Comparison of ENCODE assay signal across 8 cellular contexts in the genomic region with DNA sequence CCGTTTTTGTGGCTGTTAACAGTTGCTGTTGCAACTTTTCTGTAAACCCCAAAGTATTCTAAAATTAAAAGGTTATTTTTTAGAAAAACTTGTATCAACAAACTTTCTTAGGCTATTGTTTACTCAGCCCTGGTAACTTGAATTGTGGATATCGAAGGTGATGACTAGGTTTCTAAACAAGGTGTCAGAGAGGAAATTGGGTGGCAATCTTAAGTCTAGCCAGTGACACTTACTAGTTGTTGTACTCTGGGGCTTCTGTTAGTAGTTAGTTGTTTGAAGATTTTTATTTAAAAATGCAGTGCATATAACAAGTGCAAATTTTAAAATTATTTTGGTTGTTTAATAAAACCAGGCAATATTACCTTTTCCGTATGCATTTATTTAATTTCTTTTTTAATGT. TPM values are rescaled to one million over a fixed set of nuclear protein-coding genes. Genes with fewer than 3 reads are reported as not detected.
A peak's percentile ranks its signal among the peaks of the same experiment; 100 is the strongest.
DNase-seq lines count a peak whose midpoint lies in the region; ATAC-seq, FAIRE-seq and TF ChIP-seq lines count a peak whose summit lies in the region.

No MANE protein-coding gene starts in this region.

- no peaks in the 10 kb centered on the region for H3K9me3 Mint-ChIP-seq in stimulated activated naive CD8-positive, alpha-beta T cell treated with anti-CD3 and anti-CD28 coated beads, Interleukin-15, Interleukin-2, amounts not matched to agents 100 ng/mL and 50 ng/mL, for 24 hours
- no peaks in the 10 kb centered on the region for H3K9me3 Mint-ChIP-seq in T-helper 1 cell treated with Interleukin-12 subunit alpha and Interleukin-12 subunit beta and Interleukin-4 antibody, amounts not matched to agents 30 μg/mL and 1 μg/mL, for 36 hours

- intact Hi-C loops in posterior cingulate gyrus (cut with DNase I) (loop anchor here (10.0 kb wide), 1 partner anchor 251 kb away; the partner anchor contains the start of gene EXOC6), heart right ventricle (cut with DNase I) (loop anchor here in 3 of 10 donors (10.0 kb wide), 3 partner anchors 251 to 291 kb away; partner anchors contain the start of gene EXOC6 (in 1 of the 3))

- H3K4me1 ChIP-seq in heart right ventricle = peaks cover 0 to 49% (median 16%) of the 10 kb centered on the region in 9 donors

- H3K4me3 ChIP-seq in fibroblast of villous mesenchyme (ENCODE audit: low read depth, low read length) (peak overlapping the region; percentile 88), heart right ventricle (peak overlapping the region in 1 of 10 donors; percentile 86)

- H3K27ac ChIP-seq in heart right ventricle = peak overlapping the region in 1 of 10 donors; percentile 96

- no peaks in the 10 kb centered on the region for H3K27me3 ChIP-seq in heart right ventricle

- no peak for TF ChIP-seq CTCF in fibroblast of villous mesenchyme (IDR thresholded peaks at IDR 0.05; ENCODE audit: insufficient read depth, low read depth, low read length)
- TF ChIP-seq CTCF in D721Med (IDR thresholded peaks at IDR 0.05; ENCODE audit: insufficient read depth, missing control alignments) = no peak
- TF ChIP-seq CTCF in heart right ventricle (IDR thresholded peaks at IDR 0.05) = no peak

- no peak for DNase-seq in stimulated activated naive CD8-positive, alpha-beta T cell treated with anti-CD3 and anti-CD28 coated beads, Interleukin-15, Interleukin-2, amounts not matched to agents 100 U/mL and 50 U/mL, for 24 hours
- peak; percentile 16 for DNase-seq in fibroblast of villous mesenchyme (ENCODE audit: low read depth)
- DNase-seq in posterior cingulate gyrus = no peak
- DNase-seq in D721Med (ENCODE audit: insufficient read length, low spot score) = no peak
- no peak for DNase-seq in heart right ventricle

- H3K27ac Mint-ChIP-seq in stimulated activated naive CD8-positive, alpha-beta T cell treated with anti-CD3 and anti-CD28 coated beads, Interleukin-15, Interleukin-2, amounts not matched to agents 100 ng/mL and 50 ng/mL, for 24 hours = peak overlapping the region; percentile 45
- peak overlapping the region; percentile 98 for H3K27ac Mint-ChIP-seq in T-helper 1 cell treated with Interleukin-12 subunit alpha and Interleukin-12 subunit beta and Interleukin-4 antibody, amounts not matched to agents 30 μg/mL and 1 μg/mL, for 36 hours

- H3K36me3 ChIP-seq in heart right ventricle = no peaks in the 10 kb centered on the region

- peak overlapping the region; percentile 90 for H3K4me3 Mint-ChIP-seq in stimulated activated naive CD8-positive, alpha-beta T cell treated with anti-CD3 and anti-CD28 coated beads, Interleukin-15, Interleukin-2, amounts not matched to agents 100 ng/mL and 50 ng/mL, for 24 hours
- peak overlapping the region; percentile 90 for H3K4me3 Mint-ChIP-seq in T-helper 1 cell treated with Interleukin-12 subunit alpha and Interleukin-12 subunit beta and Interleukin-4 antibody, amounts not matched to agents 30 μg/mL and 1 μg/mL, for 36 hours

- H3K27me3 Mint-ChIP-seq in stimulated activated naive CD8-positive, alpha-beta T cell treated with anti-CD3 and anti-CD28 coated beads, Interleukin-15, Interleukin-2, amounts not matched to agents 100 ng/mL and 50 ng/mL, for 24 hours = no peaks in the 10 kb centered on the region
- H3K27me3 Mint-ChIP-seq in T-helper 1 cell treated with Interleukin-12 subunit alpha and Interleukin-12 subunit beta and Interleukin-4 antibody, amounts not matched to agents 30 μg/mL and 1 μg/mL, for 36 hours (ENCODE audit: low read depth) = no peaks in the 10 kb centered on the region

- no peak for FAIRE-seq in D721Med (lab: Jason Lieb, UNC)

- 26 to 29% methylated on average over 3 of the region's 3 CpGs for WGBS in heart right ventricle, 2 donors

- peaks cover 27% of the 10 kb centered on the region for H3K36me3 Mint-ChIP-seq in stimulated activated naive CD8-positive, alpha-beta T cell treated with anti-CD3 and anti-CD28 coated beads, Interleukin-15, Interleukin-2, amounts not matched to agents 100 ng/mL and 50 ng/mL, for 24 hours (ENCODE audit: low read depth)
- H3K36me3 Mint-ChIP-seq in T-helper 1 cell treated with Interleukin-12 subunit alpha and Interleukin-12 subunit beta and Interleukin-4 antibody, amounts not matched to agents 30 μg/mL and 1 μg/mL, for 36 hours (ENCODE audit: low read depth) = peaks cover 8% of the 10 kb centered on the region

- no peak for ATAC-seq in stimulated activated naive CD8-positive, alpha-beta T cell treated with anti-CD3 and anti-CD28 coated beads, Interleukin-15, Interleukin-2, amounts not matched to agents 100 U/mL and 50 U/mL, for 24 hours
- ATAC-seq in HG03378 (IDR thresholded peaks at IDR 0.05; ENCODE audit: unreplicated experiment) = no peak
- no peak for ATAC-seq in heart right ventricle

- H3K9me3 ChIP-seq in heart right ventricle = no peaks in the 10 kb centered on the region

- H3K4me1 Mint-ChIP-seq in stimulated activated naive CD8-positive, alpha-beta T cell treated with anti-CD3 and anti-CD28 coated beads, Interleukin-15, Interleukin-2, amounts not matched to agents 100 ng/mL and 50 ng/mL, for 24 hours (ENCODE audit: low read depth) = peaks cover 35% of the 10 kb centered on the region
- peaks cover 56% of the 10 kb centered on the region for H3K4me1 Mint-ChIP-seq in T-helper 1 cell treated with Interleukin-12 subunit alpha and Interleukin-12 subunit beta and Interleukin-4 antibody, amounts not matched to agents 30 μg/mL and 1 μg/mL, for 36 hours (ENCODE audit: low read depth)

RNA-seq across cellular contexts. Expression of gene KIF11, which starts 1.3 kb away (rescaled TPM):
- total RNA-seq in fibroblast of villous mesenchyme (11.9 and 20.7 TPM in 2 replicates), heart right ventricle (1 to 10 TPM in 4 of 10 donors, under 1 TPM in 6; 0.30 to 4.4 (median 0.84) TPM)
- polyA plus RNA-seq in heart right ventricle = under 1 TPM; 0.20 to 0.29 TPM

RNA-seq across cellular contexts. Expression of gene IDE, which starts 20.3 kb away (rescaled TPM):
- total RNA-seq in fibroblast of villous mesenchyme (41.6 and 56.6 TPM in 2 replicates), heart right ventricle (10 to 100 TPM; 41.8 to 58.5 (median 47.5) TPM)
- 10 to 100 TPM; 11.0 to 14.1 TPM for polyA plus RNA-seq in heart right ventricle
